Comparison of ENCODE assay signal across 8 cellular contexts in the genomic region with DNA sequence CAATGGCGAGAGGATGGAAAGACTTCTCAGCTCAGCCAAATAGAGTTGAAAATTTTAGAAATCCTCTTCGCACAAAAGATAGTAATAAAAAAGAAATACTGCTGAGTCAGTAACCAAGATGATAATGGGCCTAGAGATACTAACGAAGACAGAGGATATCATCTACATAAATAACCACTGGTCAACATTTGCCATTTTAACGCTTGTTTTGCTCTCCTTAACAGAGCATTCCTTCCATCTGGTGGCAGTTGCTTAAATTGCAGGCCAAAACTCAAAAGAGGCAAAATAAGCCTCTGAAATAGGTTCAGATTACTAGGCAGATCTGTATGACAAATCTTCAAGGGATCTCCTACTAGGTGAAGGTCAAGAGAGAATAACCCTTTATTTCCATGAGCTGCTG. TPM values are rescaled to one million over a fixed set of nuclear protein-coding genes. Genes with fewer than 3 reads are reported as not detected.
DNase-seq lines count a peak whose midpoint lies in the region; ATAC-seq and TF ChIP-seq lines count a peak whose summit lies in the region.

No MANE protein-coding gene starts in this region.

- DNase-seq in COLO829 (ENCODE audit: low spot score): peak; percentile 4
- DNase-seq in HCEC 1CT: peak; percentile 11
- DNase-seq in WTC11 (ENCODE audit: low spot score): no peak
- peak; percentile 18 for DNase-seq in left kidney (ENCODE audit: low read depth, low spot score)

- H3K36me3 Mint-ChIP-seq in WTC11: peaks cover 19% of the 10 kb centered on the region

- H3K4me3 Mint-ChIP-seq in WTC11: no peak overlapping the region

- peaks cover 17% of the 10 kb centered on the region for H3K9me3 Mint-ChIP-seq in WTC11

- CTCF ChIA-PET in WTC11 (lab: Charles Lee): interaction anchor here (0.7 to 1.1 kb wide), 2 partner anchors 102 to 208 kb away, joined by 4 to 5 read pairs; no protein-coding TSS in a partner anchor

- H3K4me1 Mint-ChIP-seq in WTC11: peaks cover 18% of the 10 kb centered on the region

- no peak overlapping the region for H3K27ac Mint-ChIP-seq in WTC11

- peak; percentile 71 for ATAC-seq in WTC11
- ATAC-seq in HG02623 (IDR thresholded peaks at IDR 0.05; ENCODE audit: unreplicated experiment): no peak
- no peak for ATAC-seq in GM21717 (IDR thresholded peaks at IDR 0.05; ENCODE audit: unreplicated experiment)
- no peak for ATAC-seq in HG02884 (IDR thresholded peaks at IDR 0.05; ENCODE audit: unreplicated experiment)
- no peak for ATAC-seq in HG02840 (IDR thresholded peaks at IDR 0.05; ENCODE audit: low FRiP score, unreplicated experiment)

- H3K27me3 Mint-ChIP-seq in WTC11 (ENCODE audit: low read depth): no peaks in the 10 kb centered on the region

- TF ChIP-seq CTCF in WTC11 (IDR thresholded peaks at IDR 0.05): no peak

- POLR2A ChIA-PET in WTC11 (lab: Charles Lee): no interaction called here

TF ChIP-seq in WTC11, 78 proteins besides CTCF, POLR2A, EP300 and RAD21:
- TF ChIP-seq TEAD4 (CRISPR knock-in tag; IDR thresholded peaks at IDR 0.05) (no peak), ZNF121 (CRISPR knock-in tag; IDR thresholded peaks at IDR 0.05) (no peak), MYBL2 (CRISPR knock-in tag; IDR thresholded peaks at IDR 0.05) (no peak), ESRRA (CRISPR knock-in tag; IDR thresholded peaks at IDR 0.05; ENCODE audit: borderline replicate concordance) (no peak), ZNF396 (CRISPR knock-in tag; IDR thresholded peaks at IDR 0.05; ENCODE audit: borderline replicate concordance) (no peak), ZNF219 (CRISPR knock-in tag; IDR thresholded peaks at IDR 0.05; ENCODE audit: borderline replicate concordance) (no peak)
- TF ChIP-seq, protein P1, sequence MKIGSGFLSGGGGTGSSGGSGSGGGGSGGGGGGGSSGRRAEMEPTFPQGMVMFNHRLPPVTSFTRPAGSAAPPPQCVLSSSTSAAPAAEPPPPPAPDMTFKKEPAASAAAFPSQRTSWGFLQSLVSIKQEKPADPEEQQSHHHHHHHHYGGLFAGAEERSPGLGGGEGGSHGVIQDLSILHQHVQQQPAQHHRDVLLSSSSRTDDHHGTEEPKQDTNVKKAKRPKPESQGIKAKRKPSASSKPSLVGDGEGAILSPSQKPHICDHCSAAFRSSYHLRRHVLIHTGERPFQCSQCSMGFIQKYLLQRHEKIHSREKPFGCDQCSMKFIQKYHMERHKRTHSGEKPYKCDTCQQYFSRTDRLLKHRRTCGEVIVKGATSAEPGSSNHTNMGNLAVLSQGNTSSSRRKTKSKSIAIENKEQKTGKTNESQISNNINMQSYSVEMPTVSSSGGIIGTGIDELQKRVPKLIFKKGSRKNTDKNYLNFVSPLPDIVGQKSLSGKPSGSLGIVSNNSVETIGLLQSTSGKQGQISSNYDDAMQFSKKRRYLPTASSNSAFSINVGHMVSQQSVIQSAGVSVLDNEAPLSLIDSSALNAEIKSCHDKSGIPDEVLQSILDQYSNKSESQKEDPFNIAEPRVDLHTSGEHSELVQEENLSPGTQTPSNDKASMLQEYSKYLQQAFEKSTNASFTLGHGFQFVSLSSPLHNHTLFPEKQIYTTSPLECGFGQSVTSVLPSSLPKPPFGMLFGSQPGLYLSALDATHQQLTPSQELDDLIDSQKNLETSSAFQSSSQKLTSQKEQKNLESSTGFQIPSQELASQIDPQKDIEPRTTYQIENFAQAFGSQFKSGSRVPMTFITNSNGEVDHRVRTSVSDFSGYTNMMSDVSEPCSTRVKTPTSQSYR (CRISPR knock-in tag; IDR thresholded peaks at IDR 0.05): no peak
- TF ChIP-seq, protein P2, sequence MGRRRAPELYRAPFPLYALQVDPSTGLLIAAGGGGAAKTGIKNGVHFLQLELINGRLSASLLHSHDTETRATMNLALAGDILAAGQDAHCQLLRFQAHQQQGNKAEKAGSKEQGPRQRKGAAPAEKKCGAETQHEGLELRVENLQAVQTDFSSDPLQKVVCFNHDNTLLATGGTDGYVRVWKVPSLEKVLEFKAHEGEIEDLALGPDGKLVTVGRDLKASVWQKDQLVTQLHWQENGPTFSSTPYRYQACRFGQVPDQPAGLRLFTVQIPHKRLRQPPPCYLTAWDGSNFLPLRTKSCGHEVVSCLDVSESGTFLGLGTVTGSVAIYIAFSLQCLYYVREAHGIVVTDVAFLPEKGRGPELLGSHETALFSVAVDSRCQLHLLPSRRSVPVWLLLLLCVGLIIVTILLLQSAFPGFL (CRISPR knock-in tag; IDR thresholded peaks at IDR 0.05; ENCODE audit: borderline replicate concordance): no peak
- TF ChIP-seq, protein P3, sequence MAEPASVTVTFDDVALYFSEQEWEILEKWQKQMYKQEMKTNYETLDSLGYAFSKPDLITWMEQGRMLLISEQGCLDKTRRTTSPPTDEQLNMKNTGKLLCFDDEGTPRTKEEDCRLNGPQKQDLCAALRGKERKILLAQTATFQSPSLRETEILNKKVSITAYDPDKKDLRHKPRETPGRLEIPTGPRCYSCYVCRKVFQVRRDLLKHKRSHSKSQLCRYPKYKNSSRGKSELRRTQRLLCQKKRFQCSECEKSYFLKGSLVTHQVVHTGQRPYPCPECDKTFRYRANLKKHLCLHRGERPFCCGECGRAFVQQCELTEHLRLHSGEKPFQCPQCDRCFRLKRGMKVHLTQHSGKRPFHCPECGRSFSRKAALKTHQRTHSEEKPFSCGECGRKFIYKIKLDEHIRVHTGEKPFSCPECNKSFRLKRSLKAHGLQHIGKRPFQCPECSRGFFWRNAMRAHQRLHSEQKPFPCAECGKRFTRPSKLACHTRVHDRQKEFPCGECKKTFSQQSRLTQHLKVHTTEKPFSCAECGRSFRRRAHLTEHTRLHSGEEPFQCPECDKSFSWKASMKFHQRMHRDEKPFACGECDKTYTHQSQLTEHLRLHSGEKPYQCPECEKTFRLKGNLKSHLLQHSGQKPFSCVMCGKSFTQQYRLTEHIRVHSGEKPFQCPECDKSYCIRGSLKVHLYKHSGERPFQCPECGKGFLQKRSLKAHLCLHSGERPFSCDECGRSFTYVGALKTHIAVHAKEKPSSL (CRISPR knock-in tag; conservative IDR thresholded peaks at IDR 0.05): no peak
- TF ChIP-seq, protein P4, sequence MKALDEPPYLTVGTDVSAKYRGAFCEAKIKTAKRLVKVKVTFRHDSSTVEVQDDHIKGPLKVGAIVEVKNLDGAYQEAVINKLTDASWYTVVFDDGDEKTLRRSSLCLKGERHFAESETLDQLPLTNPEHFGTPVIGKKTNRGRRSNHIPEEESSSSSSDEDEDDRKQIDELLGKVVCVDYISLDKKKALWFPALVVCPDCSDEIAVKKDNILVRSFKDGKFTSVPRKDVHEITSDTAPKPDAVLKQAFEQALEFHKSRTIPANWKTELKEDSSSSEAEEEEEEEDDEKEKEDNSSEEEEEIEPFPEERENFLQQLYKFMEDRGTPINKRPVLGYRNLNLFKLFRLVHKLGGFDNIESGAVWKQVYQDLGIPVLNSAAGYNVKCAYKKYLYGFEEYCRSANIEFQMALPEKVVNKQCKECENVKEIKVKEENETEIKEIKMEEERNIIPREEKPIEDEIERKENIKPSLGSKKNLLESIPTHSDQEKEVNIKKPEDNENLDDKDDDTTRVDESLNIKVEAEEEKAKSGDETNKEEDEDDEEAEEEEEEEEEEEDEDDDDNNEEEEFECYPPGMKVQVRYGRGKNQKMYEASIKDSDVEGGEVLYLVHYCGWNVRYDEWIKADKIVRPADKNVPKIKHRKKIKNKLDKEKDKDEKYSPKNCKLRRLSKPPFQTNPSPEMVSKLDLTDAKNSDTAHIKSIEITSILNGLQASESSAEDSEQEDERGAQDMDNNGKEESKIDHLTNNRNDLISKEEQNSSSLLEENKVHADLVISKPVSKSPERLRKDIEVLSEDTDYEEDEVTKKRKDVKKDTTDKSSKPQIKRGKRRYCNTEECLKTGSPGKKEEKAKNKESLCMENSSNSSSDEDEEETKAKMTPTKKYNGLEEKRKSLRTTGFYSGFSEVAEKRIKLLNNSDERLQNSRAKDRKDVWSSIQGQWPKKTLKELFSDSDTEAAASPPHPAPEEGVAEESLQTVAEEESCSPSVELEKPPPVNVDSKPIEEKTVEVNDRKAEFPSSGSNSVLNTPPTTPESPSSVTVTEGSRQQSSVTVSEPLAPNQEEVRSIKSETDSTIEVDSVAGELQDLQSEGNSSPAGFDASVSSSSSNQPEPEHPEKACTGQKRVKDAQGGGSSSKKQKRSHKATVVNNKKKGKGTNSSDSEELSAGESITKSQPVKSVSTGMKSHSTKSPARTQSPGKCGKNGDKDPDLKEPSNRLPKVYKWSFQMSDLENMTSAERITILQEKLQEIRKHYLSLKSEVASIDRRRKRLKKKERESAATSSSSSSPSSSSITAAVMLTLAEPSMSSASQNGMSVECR (CRISPR knock-in tag; IDR thresholded peaks at IDR 0.05; ENCODE audit: borderline replicate concordance): no peak

RNA-seq across cellular contexts. Expression of a gene that starts 51.7 kb away (rescaled TPM):
- total RNA-seq in WTC11 (2021): 0.48 to 1.0 TPM (median 0.64 TPM) in 3 replicates
